In genomic region chr15:44099671-44100070, GRCh38 we compare ENCODE assay signal across 28 cellular contexts.
DNase-seq lines count a peak whose midpoint lies in the region; ATAC-seq and TF ChIP-seq lines count a peak whose summit lies in the region.
"Had no signal": no experiment of that assay in that cellular context is flagged by ENCODE, and none has a peak within 500 bp of the region (broad histone marks: within the 10 kb centered on the region; RNA-seq: fewer than 3 reads in every experiment).

No MANE protein-coding gene starts in this region.

- DNase-seq in AG08395 (ENCODE audit: low spot score) (peak; percentile 20), HFFc6 (peak; percentile 50), caudate nucleus (lab: John Stamatoyannopoulos, UW) (no peak), iris pigment epithelial cell (ENCODE audit: low read depth) (peak; percentile 28), NCI-H526 treated with DMSO at 0.1 percent for 48 hours (lab: John Stamatoyannopoulos, UW) (no peak), GM19238 (ENCODE audit: insufficient read length, low spot score) (no peak), NCI-H69 (lab: John Stamatoyannopoulos, UW) (no peak)
- DNase-seq: activated CD8-positive, alpha-beta memory T cell treated with anti-CD3 and anti-CD28 coated beads, Interleukin-2, amount 50 U/mL, for 48 hours; activated CD8-positive, alpha-beta T cell treated with anti-CD3 and anti-CD28 coated beads for 36 hours; CD8-positive, alpha-beta T cell; central memory CD4-positive, alpha-beta T cell; erythroblast; Karpas-422; mucosa of descending colon; NCI-H1417; NCI-H2029; NCI-H524; nephron progenitor cell; PC-3; SHP77; stimulated activated naive CD4-positive, alpha-beta T cell; testis had no signal

- H3K4me1 Mint-ChIP-seq in HFFc6 (ENCODE audit: low read depth), result peaks cover 67% of the 10 kb centered on the region
- H3K4me1 Mint-ChIP-seq: B cell had no signal

- no peaks in the 10 kb centered on the region for H3K9me3 Mint-ChIP-seq in HFFc6
- H3K9me3 Mint-ChIP-seq: activated CD8-positive, alpha-beta T cell treated with anti-CD3 and anti-CD28 coated beads for 36 hours; activated naive CD4-positive, alpha-beta T cell treated with anti-CD3 and anti-CD28 coated beads, Interleukin-2, amount 50 U/mL, for 72 hours; CD8-positive, alpha-beta T cell; nephron progenitor cell had no signal

- H3K27me3 Mint-ChIP-seq in HFFc6 (ENCODE audit: insufficient read depth), result no peaks in the 10 kb centered on the region; the same call in 1 of the 2 replicates

- peak overlapping the region; percentile 19; the same call in 1 of the 2 replicates for H3K4me3 Mint-ChIP-seq in HFFc6
- H3K4me3 Mint-ChIP-seq: activated CD8-positive, alpha-beta T cell treated with anti-CD3 and anti-CD28 coated beads for 36 hours; B cell; CD8-positive, alpha-beta T cell; nephron progenitor cell had no signal

- no peak for ATAC-seq in GM18498 (IDR thresholded peaks at IDR 0.05; ENCODE audit: unreplicated experiment)
- ATAC-seq: activated CD8-positive, alpha-beta T cell treated with anti-CD3 and anti-CD28 coated beads for 36 hours; CD8-positive, alpha-beta T cell; HCT116; HepG2; mucosa of descending colon; PC-3 had no signal

- no peaks in the 10 kb centered on the region for H3K36me3 Mint-ChIP-seq in HFFc6 (ENCODE audit: low read depth)
- H3K36me3 Mint-ChIP-seq: activated naive CD4-positive, alpha-beta T cell treated with anti-CD3 and anti-CD28 coated beads, Interleukin-2, amount 50 U/mL, for 72 hours; CD8-positive, alpha-beta T cell had no signal

- peak overlapping the region; percentile 64 for H3K27ac Mint-ChIP-seq in HFFc6
- H3K27ac Mint-ChIP-seq: activated CD8-positive, alpha-beta T cell treated with anti-CD3 and anti-CD28 coated beads for 36 hours; activated naive CD4-positive, alpha-beta T cell treated with anti-CD3 and anti-CD28 coated beads, Interleukin-2, amount 50 U/mL, for 72 hours; B cell; CD8-positive, alpha-beta T cell; nephron progenitor cell had no signal

- peak overlapping the region; percentile 42 for H3K27ac ChIP-seq in caudate nucleus (ENCODE audit: low read depth, low read length)
- H3K27ac ChIP-seq: hepatocyte, testis had no signal

- TF ChIP-seq CTCF in HFFc6 (IDR thresholded peaks at IDR 0.05), result no peak

Comparison
In these comparisons a context has a peak if more than half of its experiments do, and no peak if none do; other contexts are left out.
1. DNase-seq: peak in AG08395 (single experiment), HFFc6 (single experiment) and iris pigment epithelial cell (single experiment); none in caudate nucleus (0 of 61), NCI-H526 treated with DMSO at 0.1 percent for 48 hours (single experiment), GM19238 (single experiment) and NCI-H69 (single experiment).